ENCODE assay signal across 2 cellular contexts in the genomic region with DNA sequence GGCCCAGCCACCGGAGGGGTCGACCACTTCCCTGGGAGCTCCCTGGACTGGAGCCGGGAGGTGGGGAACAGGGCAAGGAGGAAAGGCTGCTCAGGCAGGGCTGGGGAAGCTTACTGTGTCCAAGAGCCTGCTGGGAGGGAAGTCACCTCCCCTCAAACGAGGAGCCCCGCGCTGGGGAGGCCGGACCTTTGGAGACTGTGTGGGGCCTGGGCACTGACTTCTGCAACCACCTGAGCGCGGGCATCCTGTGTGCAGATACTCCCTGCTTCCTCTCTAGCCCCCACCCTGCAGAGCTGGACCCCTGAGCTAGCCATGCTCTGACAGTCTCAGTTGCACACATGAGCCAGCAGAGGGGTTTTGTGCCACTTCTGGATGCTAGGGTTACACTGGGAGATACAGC. TPM values are rescaled to one million over a fixed set of nuclear protein-coding genes. Genes with fewer than 3 reads are reported as not detected.
"Had no signal": no experiment of that assay in that cellular context is flagged by ENCODE, and none has a peak within 500 bp of the region (broad histone marks: within the 10 kb centered on the region; RNA-seq: fewer than 3 reads in every experiment).

No MANE protein-coding gene starts in this region.

RNA-seq across cellular contexts. Expression of a gene that starts 50.5 kb away (rescaled TPM):
- total RNA-seq: bronchial epithelial cell, chondrocyte had no signal
